Comparison of ENCODE assay signal across 8 cellular contexts in the genomic region with DNA sequence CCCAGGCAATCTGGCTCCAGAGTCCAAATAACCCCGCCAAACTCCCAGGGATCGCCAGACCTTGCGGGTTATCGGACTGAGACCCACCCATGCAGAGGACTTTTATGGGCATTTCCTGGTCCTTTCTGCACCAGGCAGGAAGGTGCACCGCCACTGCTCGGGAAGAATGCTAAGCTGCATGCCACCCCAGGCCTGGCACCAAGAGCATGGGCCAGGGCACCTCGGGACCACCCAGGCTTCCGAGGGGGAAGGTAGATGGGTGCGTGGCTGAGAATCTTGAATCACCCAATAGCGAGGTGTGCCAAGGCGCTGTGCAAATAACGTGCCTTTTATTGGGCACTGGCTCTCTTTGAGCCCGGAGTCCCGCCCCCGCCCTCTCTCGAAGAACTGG. TPM values are rescaled to one million over a fixed set of nuclear protein-coding genes. Genes with fewer than 3 reads are reported as not detected.
DNase-seq lines count a peak whose midpoint lies in the region; ATAC-seq, FAIRE-seq and TF ChIP-seq lines count a peak whose summit lies in the region.

No MANE protein-coding gene starts in this region.

- H3K4me3 Mint-ChIP-seq in activated CD4-positive, alpha-beta memory T cell treated with anti-CD3 and anti-CD28 coated beads for 36 hours, result peak overlapping the region; percentile 82

- H3K9me3 Mint-ChIP-seq in activated CD4-positive, alpha-beta memory T cell treated with anti-CD3 and anti-CD28 coated beads for 36 hours, result no peaks in the 10 kb centered on the region

- H3K27me3 Mint-ChIP-seq in activated CD4-positive, alpha-beta memory T cell treated with anti-CD3 and anti-CD28 coated beads for 36 hours, result no peaks in the 10 kb centered on the region

- DNase-seq in A673 (ENCODE audit: low spot score), result no peak
- DNase-seq in activated CD4-positive, alpha-beta memory T cell treated with anti-CD3 and anti-CD28 coated beads for 36 hours, result no peak
- DNase-seq in left cardiac atrium, result peak; percentile 71
- no peak for DNase-seq in skeletal muscle cell (ENCODE audit: low read depth)
- no peak for DNase-seq in middle frontal gyrus (ENCODE audit: extremely low spot score, low spot score)
- DNase-seq in RCC 7860 (ENCODE audit: low spot score), result no peak

- peak overlapping the region; percentile 54; the same call in 1 of the 2 replicates for H3K9ac ChIP-seq in KMS-11

- TF ChIP-seq CTCF in A673 (conservative IDR thresholded peaks at IDR 0.05; ENCODE audit: low read depth, low read length) (no peak), KMS-11 (conservative IDR thresholded peaks at IDR 0.05; ENCODE audit: low read depth, low read length) (no peak)

- peaks cover 26% of the 10 kb centered on the region for H3K4me1 Mint-ChIP-seq in activated CD4-positive, alpha-beta memory T cell treated with anti-CD3 and anti-CD28 coated beads for 36 hours (ENCODE audit: low read depth)

- CTCF ChIA-PET in A673 (lab: Charles Lee), result interaction anchor here (1.7 kb wide), 1 partner anchor 13 kb away, joined by 7 read pairs; no protein-coding TSS in a partner anchor
- CTCF ChIA-PET in activated CD4-positive, alpha-beta memory T cell treated with anti-CD3 and anti-CD28 coated beads for 36 hours (lab: Charles Lee), result interaction anchor here (0.8 to 7.9 kb wide), 8 partner anchors 12 to 136 kb away, joined by 3 to 79 read pairs (median 6); partner anchors contain the start of genes IRGQ and ZNF576

- intact Hi-C loops in A673 (cut with micrococcal nuclease; ENCODE audit: unreplicated experiment), result loop anchor here (2.0 to 10.0 kb wide), 2 partner anchors 64 to 132 kb away; partner anchors contain the start of genes IRGQ and ZNF576
- intact Hi-C loops in activated CD4-positive, alpha-beta memory T cell treated with anti-CD3 and anti-CD28 coated beads for 36 hours (cut with micrococcal nuclease), result loop anchor here (2.0 kb wide), 3 partner anchors 30 to 86 kb away; partner anchors contain the start of genes PINLYP, XRCC1 and ZNF428
- intact Hi-C loops in left cardiac atrium (cut with DNase I), result loop anchor here in 1 of 2 donors (5.0 to 10.0 kb wide), 2 partner anchors 135 to 252 kb away; partner anchors contain the start of gene KCNN4

- H3K4me3 ChIP-seq in A673 (ENCODE audit: low read depth, low read length, poor library complexity, severe bottlenecking), result peak overlapping the region; percentile 63
- no peak overlapping the region for H3K4me3 ChIP-seq in KMS-11 (IDR thresholded peaks at IDR 0.05; ENCODE audit: insufficient read depth, low read depth, low read length)
- peak overlapping the region; percentile 64 for H3K4me3 ChIP-seq in skeletal muscle cell (ENCODE audit: low read depth, low read length)

- H3K27ac ChIP-seq in A673 (ENCODE audit: low read depth, low read length, poor library complexity, severe bottlenecking), result peak overlapping the region; percentile 86
- H3K27ac ChIP-seq in KMS-11, result peak overlapping the region; percentile 60

- peaks cover 20% of the 10 kb centered on the region for H3K4me1 ChIP-seq in A673 (ENCODE audit: insufficient read depth, low read length, poor library complexity, severe bottlenecking)
- peaks cover 26% of the 10 kb centered on the region for H3K4me1 ChIP-seq in KMS-11 (ENCODE audit: low read depth, poor library complexity, severe bottlenecking)

- peak overlapping the region; percentile 72 for H2AFZ ChIP-seq in KMS-11 (ENCODE audit: low read depth)

- no peaks in the 10 kb centered on the region for H4K20me1 ChIP-seq in KMS-11 (ENCODE audit: insufficient read depth)

- H3K27ac Mint-ChIP-seq in activated CD4-positive, alpha-beta memory T cell treated with anti-CD3 and anti-CD28 coated beads for 36 hours, result peak overlapping the region; percentile 94

- H3K36me3 ChIP-seq in A673 (ENCODE audit: insufficient read depth, low read length, poor library complexity, severe bottlenecking) (no peaks in the 10 kb centered on the region), KMS-11 (ENCODE audit: insufficient read depth) (no peaks in the 10 kb centered on the region)

- H3K9me3 ChIP-seq in A673 (ENCODE audit: low read depth, low read length, poor library complexity, severe bottlenecking), result no peaks in the 10 kb centered on the region

- FAIRE-seq in RCC 7860 (lab: Jason Lieb, UNC), result no peak

- H3K79me2 ChIP-seq in KMS-11 (ENCODE audit: insufficient read depth, low read depth), result no peaks in the 10 kb centered on the region

- POLR2A ChIA-PET in A673 (lab: Charles Lee; ENCODE audit: low non-redundant PET), result interaction anchor here (0.5 kb wide), 1 partner anchor 25 kb away, joined by 3 read pairs; no protein-coding TSS in a partner anchor
- POLR2A ChIA-PET in activated CD4-positive, alpha-beta memory T cell treated with anti-CD3 and anti-CD28 coated beads for 36 hours (lab: Charles Lee), result interaction anchor here (1.0 to 2.1 kb wide), 5 partner anchors 14 to 233 kb away, joined by 3 to 14 read pairs (median 5); partner anchors contain the start of genes IRGQ and ZNF576

- H3K4me2 ChIP-seq in KMS-11, result peak overlapping the region; percentile 94

- peak; percentile 32 for ATAC-seq in GM18511 (IDR thresholded peaks at IDR 0.05; ENCODE audit: unreplicated experiment)
- ATAC-seq in left cardiac atrium, result peak; percentile 2 to 6

- H3K27me3 ChIP-seq in A673 (replicated peaks; ENCODE audit: insufficient read depth, low read depth, low read length, poor library complexity) (no peaks in the 10 kb centered on the region), KMS-11 (ENCODE audit: insufficient read depth, low read depth) (no peaks in the 10 kb centered on the region)

- peaks cover 5% of the 10 kb centered on the region for H3K36me3 Mint-ChIP-seq in activated CD4-positive, alpha-beta memory T cell treated with anti-CD3 and anti-CD28 coated beads for 36 hours

- BruUV-seq in A673 (replicated peaks; lab: Mats Ljungman, UMichigan), result no TSS peak

RNA-seq across cellular contexts. Expression of gene ZNF575, which starts 0.4 kb away (rescaled TPM):
- 2.8 and 3.1 TPM in 2 replicates for total RNA-seq in A673 (2021)
- total RNA-seq in activated CD4-positive, alpha-beta memory T cell treated with anti-CD3 and anti-CD28 coated beads for 36 hours, result 1 to 10 TPM; 3.1 to 3.7 TPM
- 1 to 10 TPM; 1.1 to 1.6 TPM for total RNA-seq in left cardiac atrium

RNA-seq across cellular contexts. Expression of gene ETHE1, which starts 5.6 kb away (rescaled TPM):
- total RNA-seq in A673 (2021) (8.8 and 15.3 TPM in 2 replicates), left cardiac atrium (10 to 100 TPM; 13.7 to 17.9 TPM)
- total RNA-seq in activated CD4-positive, alpha-beta memory T cell treated with anti-CD3 and anti-CD28 coated beads for 36 hours, result 100 to 1,000 TPM; 104 to 112 TPM

RNA-seq across cellular contexts. Expression of gene PHLDB3, which starts 28.0 kb away (rescaled TPM):
- 9.0 and 11.2 TPM in 2 replicates for total RNA-seq in A673 (2021)
- 10 to 100 TPM; 13.5 to 15.2 TPM for total RNA-seq in activated CD4-positive, alpha-beta memory T cell treated with anti-CD3 and anti-CD28 coated beads for 36 hours
- total RNA-seq in left cardiac atrium, result 1 to 10 TPM; 7.3 to 7.4 TPM

RNA-seq across cellular contexts. Expression of gene XRCC1, which starts 42.8 kb away (rescaled TPM):
- total RNA-seq in A673 (2021) (69.4 and 86.0 TPM in 2 replicates), left cardiac atrium (10 to 100 TPM; 14.0 to 17.4 TPM)
- 10 to 100 TPM; 42.5 to 43.0 TPM for total RNA-seq in activated CD4-positive, alpha-beta memory T cell treated with anti-CD3 and anti-CD28 coated beads for 36 hours

RNA-seq across cellular contexts. Expression of gene PINLYP, which starts 43.0 kb away (rescaled TPM):
- total RNA-seq in A673 (2021), result 14.3 and 15.6 TPM in 2 replicates
- total RNA-seq in activated CD4-positive, alpha-beta memory T cell treated with anti-CD3 and anti-CD28 coated beads for 36 hours, result 1 to 10 TPM; 2.2 to 3.7 TPM
- total RNA-seq in left cardiac atrium, result 1 to 10 TPM; 3.2 to 4.0 TPM
